In the genomic region with DNA sequence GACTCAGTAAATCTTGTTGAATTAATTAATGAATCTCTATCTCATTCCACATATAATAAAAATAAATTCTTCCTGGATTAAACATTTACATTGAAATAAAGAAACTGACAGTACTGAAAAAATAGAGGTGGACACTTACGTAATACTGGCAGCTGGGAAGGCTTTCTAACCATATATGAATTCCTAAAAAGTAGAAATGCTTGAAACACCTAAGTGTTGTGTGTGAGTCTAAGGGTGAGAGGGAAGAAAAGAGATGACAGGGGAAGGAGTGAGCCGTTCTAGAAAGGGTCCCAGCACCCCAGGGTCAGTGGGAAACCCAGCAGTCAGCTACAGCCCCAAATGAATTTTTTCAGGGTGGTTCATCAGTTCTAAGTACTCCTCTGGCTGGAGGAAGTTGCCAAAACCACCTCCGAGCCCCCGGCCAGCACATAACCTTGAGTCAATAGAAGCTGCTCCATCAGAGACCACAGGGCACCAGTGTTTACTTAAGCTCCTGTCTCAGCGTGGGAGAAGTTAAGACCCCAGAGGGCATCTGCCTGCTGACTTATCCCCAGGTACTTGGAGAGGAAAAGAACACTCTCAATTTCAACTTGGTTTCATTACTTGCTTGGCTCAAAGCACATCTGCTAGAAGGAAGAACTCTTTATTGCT, we compare ENCODE assay signal across 11 cellular contexts. TPM values are rescaled to one million over a fixed set of nuclear protein-coding genes. Genes with fewer than 3 reads are reported as not detected.
DNase-seq lines count a peak whose midpoint lies in the region; ATAC-seq and TF ChIP-seq lines count a peak whose summit lies in the region.
"Had no signal": no experiment of that assay in that cellular context is flagged by ENCODE, and none has a peak within 500 bp of the region (broad histone marks: within the 10 kb centered on the region; RNA-seq: fewer than 3 reads in every experiment).

No MANE protein-coding gene starts in this region.

- TF ChIP-seq POLR2A in esophagus squamous epithelium (IDR thresholded peaks at IDR 0.05), result no peak

- H3K9me3 ChIP-seq in SJSA1 (replicated peaks), result no peaks in the 10 kb centered on the region
- no peaks in the 10 kb centered on the region for H3K9me3 ChIP-seq in esophagus squamous epithelium
- H3K9me3 ChIP-seq: testis had no signal

- H3K27me3 ChIP-seq in SJSA1 (replicated peaks) (no peaks in the 10 kb centered on the region), esophagus squamous epithelium (no peaks in the 10 kb centered on the region)
- H3K27me3 ChIP-seq: testis had no signal

- no peak for TF ChIP-seq CTCF in esophagus squamous epithelium (IDR thresholded peaks at IDR 0.05)

- DNase-seq in SIG-M5 treated with dmso at 0.1 percent for 504 hours (lab: John Stamatoyannopoulos, UW; ENCODE audit: unreplicated experiment) (peak; percentile 42), SIG-M5 (lab: John Stamatoyannopoulos, UW) (no peak), SJSA1 (ENCODE audit: low read depth in 1 of 2, low spot score in 2 of 2) (peak; percentile 44 to 57), esophagus squamous epithelium (lab: John Stamatoyannopoulos, UW) (no peak), HK-2 (ENCODE audit: unreplicated experiment) (no peak)
- peak; percentile 15 for DNase-seq in stimulated activated naive CD8-positive, alpha-beta T cell treated with anti-CD3 and anti-CD28 coated beads, Interleukin-15, Interleukin-2, amounts not matched to agents 100 U/mL and 50 U/mL, for 24 hours
- no peak for DNase-seq in stimulated activated CD4-positive, alpha-beta T cell treated with anti-CD3 and anti-CD28 coated beads, Interleukin-12 subunit alpha, Interleukin-12 subunit beta, amount 100 ng/mL, for 4 hours
- DNase-seq in activated effector memory CD4-positive, alpha-beta T cell treated with anti-CD3 and anti-CD28 coated beads, Interleukin-2, amount 50 U/mL, for 16 hours, result no peak
- DNase-seq: ACHN, NCI-H524, testis had no signal

- H3K4me1 ChIP-seq in SJSA1 (replicated peaks) (peaks cover 84% of the 10 kb centered on the region), esophagus squamous epithelium (peaks cover 7 to 98% (median 54%) of the 10 kb centered on the region in 3 donors)

- no peak overlapping the region for H3K4me3 ChIP-seq in SJSA1
- no peak overlapping the region for H3K4me3 ChIP-seq in esophagus squamous epithelium
- H3K4me3 ChIP-seq: testis had no signal

- peak; percentile 32 for ATAC-seq in stimulated activated naive CD8-positive, alpha-beta T cell treated with anti-CD3 and anti-CD28 coated beads, Interleukin-15, Interleukin-2, amounts not matched to agents 100 U/mL and 50 U/mL, for 24 hours

- 40 to 46% methylated on average over 3 to 5 of the region's 5 CpGs for WGBS in esophagus squamous epithelium, 2 donors

- H3K36me3 ChIP-seq in SJSA1 (no peaks in the 10 kb centered on the region), esophagus squamous epithelium (no peaks in the 10 kb centered on the region)

- intact Hi-C loops in esophagus squamous epithelium (cut with DNase I), result no loop called here

- peak overlapping the region; percentile 43 for H3K27ac ChIP-seq in SJSA1
- peak overlapping the region in 3 of 4 donors; percentile 66 to 85 (median 84) for H3K27ac ChIP-seq in esophagus squamous epithelium
- H3K27ac ChIP-seq: testis had no signal

RNA-seq across cellular contexts. Expression of a gene that starts 18.3 kb away (rescaled TPM):
- total RNA-seq in SJSA1 (2014; rRNA removed; shearing (Covaris generic)), result 0.95 and 0.97 TPM in 2 replicates
- 1 to 10 TPM in 3 of 4 donors, under 1 TPM in 1; 0.61 to 4.4 (median 1.8) TPM for total RNA-seq in esophagus squamous epithelium

RNA-seq across cellular contexts. Expression of a gene that starts 30.1 kb away (rescaled TPM):
- total RNA-seq in SJSA1 (2014; rRNA removed; shearing (Covaris generic)), result 48.1 and 54.9 TPM in 2 replicates
- 10 to 100 TPM; 41.5 to 86.2 (median 49.5) TPM for total RNA-seq in esophagus squamous epithelium

Comparison
In these comparisons a context has a peak if more than half of its experiments do, and no peak if none do; other contexts are left out.
1. DNase-seq: peak in SIG-M5 treated with dmso at 0.1 percent for 504 hours (single experiment), SJSA1 (2 of 2) and stimulated activated naive CD8-positive, alpha-beta T cell treated with anti-CD3 and anti-CD28 coated beads, Interleukin-15, Interleukin-2, amounts not matched to agents 100 U/mL and 50 U/mL, for 24 hours (single experiment); none in SIG-M5 (single experiment), esophagus squamous epithelium (single experiment), stimulated activated CD4-positive, alpha-beta T cell treated with anti-CD3 and anti-CD28 coated beads, Interleukin-12 subunit alpha, Interleukin-12 subunit beta, amount 100 ng/mL, for 4 hours (single experiment), HK-2 (single experiment) and activated effector memory CD4-positive, alpha-beta T cell treated with anti-CD3 and anti-CD28 coated beads, Interleukin-2, amount 50 U/mL, for 16 hours (single experiment).